Comparison of ENCODE assay signal across 1 cellular context in genomic region chr3:70916375-70917055, GRCh38.
TF ChIP-seq lines count a peak whose summit lies in the region.

No MANE protein-coding gene starts in this region.

TF ChIP-seq in HepG2, 621 proteins besides CTCF, POLR2A, EP300 and RAD21 (continued from another document):
- TF ChIP-seq ZBTB43 (CRISPR knock-in tag; conservative IDR thresholded peaks at IDR 0.05), result peak; percentile 85
- peak; percentile 48 for TF ChIP-seq HNF4A (CRISPR knock-in tag; IDR thresholded peaks at IDR 0.05)
- no peak for TF ChIP-seq GATAD1 (CRISPR knock-in tag; IDR thresholded peaks at IDR 0.05)
- peak; percentile 89; the same call in 1 of the 2 replicates for TF ChIP-seq ZBTB20 (CRISPR knock-in tag; IDR thresholded peaks at IDR 0.05; ENCODE audit: borderline replicate concordance, low read depth)
- TF ChIP-seq ZNF792 (CRISPR knock-in tag; IDR thresholded peaks at IDR 0.05), result no peak
- no peak for TF ChIP-seq ZNF10 (CRISPR knock-in tag; IDR thresholded peaks at IDR 0.05; ENCODE audit: borderline replicate concordance, low read depth)
- no peak for TF ChIP-seq MIER3 (CRISPR knock-in tag; IDR thresholded peaks at IDR 0.05; ENCODE audit: borderline replicate concordance)
- no peak for TF ChIP-seq SAFB2 (CRISPR knock-in tag; IDR thresholded peaks at IDR 0.05; ENCODE audit: borderline replicate concordance, low read depth)
- TF ChIP-seq PAXIP1 (CRISPR knock-in tag; conservative IDR thresholded peaks at IDR 0.05), result peak; percentile 33; the same call in 1 of the 2 replicates
- TF ChIP-seq SRSF4 (IDR thresholded peaks at IDR 0.05; ENCODE audit: low read depth, low read length, poor library complexity, severe bottlenecking), result no peak
- TF ChIP-seq TFE3 (CRISPR knock-in tag; IDR thresholded peaks at IDR 0.05), result 0 out of 2 replicates have a peak, but pooled peaks have one; percentile 27
- no peak for TF ChIP-seq CBFB (CRISPR knock-in tag; IDR thresholded peaks at IDR 0.05)
- TF ChIP-seq TAF15 (IDR thresholded peaks at IDR 0.05; ENCODE audit: low read depth, low read length, poor library complexity, severe bottlenecking), result no peak
- TF ChIP-seq GATA4 (IDR thresholded peaks at IDR 0.05; ENCODE audit: borderline replicate concordance, low read depth), result no peak
- no peak for TF ChIP-seq PCBP1 (IDR thresholded peaks at IDR 0.05; ENCODE audit: borderline replicate concordance, low read depth, low read length)
- TF ChIP-seq PHF21A (CRISPR knock-in tag; IDR thresholded peaks at IDR 0.05), result 0 out of 2 replicates have a peak, but pooled peaks have one; percentile 26
- peak; percentile 48; the same call in 1 of the 2 replicates for TF ChIP-seq NFE2L2 (IDR thresholded peaks at IDR 0.05; ENCODE audit: low read length)
- no peak for TF ChIP-seq FOXP1 (IDR thresholded peaks at IDR 0.05)
- TF ChIP-seq FOXP1 (CRISPR knock-in tag; IDR thresholded peaks at IDR 0.05), result no peak
- TF ChIP-seq PHF5A (CRISPR knock-in tag; IDR thresholded peaks at IDR 0.05; ENCODE audit: low read depth, unreplicated experiment), result no peak
- TF ChIP-seq ZFP41 (CRISPR knock-in tag; IDR thresholded peaks at IDR 0.05; ENCODE audit: borderline replicate concordance), result no peak
- no peak for TF ChIP-seq HDAC6 (IDR thresholded peaks at IDR 0.05; ENCODE audit: low read depth, low read length)
- no peak for TF ChIP-seq ZSCAN22 (CRISPR knock-in tag; IDR thresholded peaks at IDR 0.05)
- no peak for TF ChIP-seq ZNF850 (CRISPR knock-in tag; conservative IDR thresholded peaks at IDR 0.05)
- TF ChIP-seq ARID5B (CRISPR knock-in tag; IDR thresholded peaks at IDR 0.05), result peak; percentile 19; the same call in 1 of the 2 replicates
- peak; percentile 33; the same call in 1 of the 2 replicates for TF ChIP-seq USF2 (IDR thresholded peaks at IDR 0.05; ENCODE audit: low read depth, low read length)
- no peak; the same call in 1 of the 2 replicates for TF ChIP-seq USF2 (CRISPR knock-in tag; IDR thresholded peaks at IDR 0.05; ENCODE audit: borderline replicate concordance)
- TF ChIP-seq RAD51 (IDR thresholded peaks at IDR 0.05; ENCODE audit: borderline replicate concordance), result peak; percentile 56; the same call in 1 of the 2 replicates
- no peak for TF ChIP-seq ZNF326 (CRISPR knock-in tag; IDR thresholded peaks at IDR 0.05; ENCODE audit: borderline replicate concordance)
- TF ChIP-seq SAP130 (CRISPR knock-in tag; IDR thresholded peaks at IDR 0.05; ENCODE audit: low read depth), result peak; percentile 21; the same call in 1 of the 2 replicates
- TF ChIP-seq ZBTB7B (CRISPR knock-in tag; IDR thresholded peaks at IDR 0.05), result no peak
- no peak for TF ChIP-seq SOX6 (IDR thresholded peaks at IDR 0.05)
- peak; percentile 29; the same call in 1 of the 2 replicates for TF ChIP-seq SOX6 (CRISPR knock-in tag; IDR thresholded peaks at IDR 0.05)
- peak; percentile 64 for TF ChIP-seq ZNF629 (CRISPR knock-in tag; conservative IDR thresholded peaks at IDR 0.05)
